Comparison of ENCODE assay signal across 8 cellular contexts in genomic region chr17:8015957-8016631, GRCh38. TPM values are rescaled to one million over a fixed set of nuclear protein-coding genes. Genes with fewer than 3 reads are reported as not detected.
DNase-seq lines count a peak whose midpoint lies in the region; ATAC-seq and TF ChIP-seq lines count a peak whose summit lies in the region.

No MANE protein-coding gene starts in this region.

- TF ChIP-seq POLR2A in gastroesophageal sphincter (IDR thresholded peaks at IDR 0.05) = no peak

- no peak overlapping the region for H2AFZ ChIP-seq in OCI-LY3 (ENCODE audit: low read depth, low read length)

- H3K27me3 ChIP-seq in OCI-LY3 (ENCODE audit: low read depth, low read length) (no peaks in the 10 kb centered on the region), duodenal mucosa (ENCODE audit: control insufficient read depth in 1 of 2, insufficient read depth in 2 of 2, low read length in 2 of 2) (peaks cover 0 to 23% of the 10 kb centered on the region in 2 donors), upper lobe of right lung (peaks cover 13% of the 10 kb centered on the region), gastroesophageal sphincter (peaks cover 55% of the 10 kb centered on the region)

- WGBS in gastroesophageal sphincter (ENCODE audit: low coverage in 1 of 2), 2 donors = 0% methylated on average over 2 of the region's 46 CpGs; no CpG with 5 or more reads in 1 of the 2 donors

- H3K27ac ChIP-seq in 22Rv1 (peak overlapping the region; percentile 85), OCI-LY3 (ENCODE audit: low read length) (no peak overlapping the region), duodenal mucosa (ENCODE audit: low read depth, low read length) (no peak overlapping the region), upper lobe of right lung (peak overlapping the region; percentile 55), gastroesophageal sphincter (no peak overlapping the region)

- H3K9me3 ChIP-seq in OCI-LY3 (ENCODE audit: insufficient read depth, low read length) = no peaks in the 10 kb centered on the region
- H3K9me3 ChIP-seq in duodenal mucosa (ENCODE audit: control insufficient read depth in 1 of 2, low read length in 2 of 2) = no peaks in the 10 kb centered on the region
- no peaks in the 10 kb centered on the region for H3K9me3 ChIP-seq in mucosa of descending colon
- H3K9me3 ChIP-seq in upper lobe of right lung = no peaks in the 10 kb centered on the region
- no peaks in the 10 kb centered on the region for H3K9me3 ChIP-seq in gastroesophageal sphincter

- intact Hi-C loops in mucosa of descending colon (cut with DNase I, micrococcal nuclease) (no loop called here), upper lobe of right lung (cut with DNase I) (no loop called here)

- DNase-seq in mucosa of descending colon (peak in 2 of 3 donors; percentile 54 to 72), upper lobe of right lung (peak; percentile 90), SKM-1 (lab: John Stamatoyannopoulos, UW; ENCODE audit: unreplicated experiment) (no peak)

- ATAC-seq in mucosa of descending colon (peak; percentile 68), upper lobe of right lung (peak; percentile 74), gastroesophageal sphincter (no peak), HG02885 (IDR thresholded peaks at IDR 0.05; ENCODE audit: poor library complexity, unreplicated experiment) (no peak)

- H3K4me1 ChIP-seq in OCI-LY3 (ENCODE audit: low read length) (no peaks in the 10 kb centered on the region), duodenal mucosa (ENCODE audit: control insufficient read depth in 1 of 2, insufficient read depth in 2 of 2, low read length in 2 of 2) (peaks cover 15 to 17% of the 10 kb centered on the region in 2 donors), mucosa of descending colon (ENCODE audit: low read depth) (peaks cover 18% of the 10 kb centered on the region), upper lobe of right lung (peaks cover 32% of the 10 kb centered on the region), gastroesophageal sphincter (peaks cover 0 to 18% (median 12%) of the 10 kb centered on the region in 3 donors)

- H3K9ac ChIP-seq in OCI-LY3 (ENCODE audit: low read length) (no peak overlapping the region), duodenal mucosa (ENCODE audit: low read depth in 1 of 2, low read length in 2 of 2) (peak overlapping the region in 1 of 2 donors; percentile 43)

- 0 out of 2 replicates have a peak overlapping the region, but pooled peaks have one; percentile 44 for H3K4me3 ChIP-seq in OCI-LY3 (ENCODE audit: low read length)
- peak overlapping the region; percentile 65 to 70 for H3K4me3 ChIP-seq in duodenal mucosa (ENCODE audit: low read depth in 1 of 2, low read length in 2 of 2)
- no peak overlapping the region for H3K4me3 ChIP-seq in mucosa of descending colon
- peak overlapping the region; percentile 53 for H3K4me3 ChIP-seq in upper lobe of right lung
- H3K4me3 ChIP-seq in gastroesophageal sphincter = peak overlapping the region in 1 of 2 donors; percentile 44

- TF ChIP-seq CTCF in 22Rv1 (IDR thresholded peaks at IDR 0.05) = no peak
- TF ChIP-seq CTCF in OCI-LY3 (IDR thresholded peaks at IDR 0.05; ENCODE audit: low read depth, low read length) = no peak
- no peak for TF ChIP-seq CTCF in mucosa of descending colon (IDR thresholded peaks at IDR 0.05)
- no peak for TF ChIP-seq CTCF in upper lobe of right lung (IDR thresholded peaks at IDR 0.05)
- no peak for TF ChIP-seq CTCF in gastroesophageal sphincter (IDR thresholded peaks at IDR 0.05)

- H3K4me2 ChIP-seq in OCI-LY3 (ENCODE audit: low read length) = peak overlapping the region; percentile 46

- no peak for TF ChIP-seq EP300 in gastroesophageal sphincter (IDR thresholded peaks at IDR 0.05)

- no peaks in the 10 kb centered on the region for H3K79me2 ChIP-seq in OCI-LY3 (ENCODE audit: low read length)

- no peaks in the 10 kb centered on the region for H4K20me1 ChIP-seq in OCI-LY3 (ENCODE audit: insufficient read depth, low read length)

- no peaks in the 10 kb centered on the region for H3K36me3 ChIP-seq in OCI-LY3 (replicated peaks; ENCODE audit: low read depth, low read length)
- no peaks in the 10 kb centered on the region for H3K36me3 ChIP-seq in duodenal mucosa (ENCODE audit: control insufficient read depth in 1 of 2, insufficient read depth in 2 of 2, low read length in 2 of 2)
- no peaks in the 10 kb centered on the region for H3K36me3 ChIP-seq in mucosa of descending colon (ENCODE audit: low read depth)
- no peaks in the 10 kb centered on the region for H3K36me3 ChIP-seq in upper lobe of right lung
- no peaks in the 10 kb centered on the region for H3K36me3 ChIP-seq in gastroesophageal sphincter

RNA-seq across cellular contexts. Expression of gene GUCY2D, which starts 13.7 kb away (rescaled TPM):
- under 1 TPM in 1 of 3 donors, not detected in 2; 0.26 TPM for total RNA-seq in mucosa of descending colon
- total RNA-seq in upper lobe of right lung = 2.6 TPM
- not detected for total RNA-seq in gastroesophageal sphincter

RNA-seq across cellular contexts. Expression of gene ALOX15B, which starts 22.8 kb away (rescaled TPM):
- total RNA-seq in mucosa of descending colon (1 to 10 TPM in 2 of 3 donors, under 1 TPM in 1; 0.66 to 1.3 (median 1.1) TPM), upper lobe of right lung (80.2 TPM), gastroesophageal sphincter (1 to 10 TPM in 3 of 4 donors, under 1 TPM in 1; 0.69 to 5.6 (median 2.8) TPM)

Comparison
In these comparisons a context has a peak if more than half of its experiments do, and no peak if none do; other contexts are left out.
1. H3K27ac ChIP-seq: peak in 22Rv1 (single experiment) and upper lobe of right lung (single experiment); none in OCI-LY3 (single experiment), duodenal mucosa (single experiment) and gastroesophageal sphincter (0 of 4).
2. ATAC-seq: peak in mucosa of descending colon (single experiment) and upper lobe of right lung (single experiment); none in gastroesophageal sphincter (single experiment) and HG02885 (single experiment).
3. RNA of gene ALOX15B, which starts 22.8 kb away (total RNA-seq): 80.2 TPM in upper lobe of right lung (single experiment); 0.69 to 5.6 TPM in gastroesophageal sphincter and 0.66 to 1.3 TPM in mucosa of descending colon; every median in the first group is over 10 times any median in the second.